ENCODE assay signal across 8 cellular contexts in the genomic region with DNA sequence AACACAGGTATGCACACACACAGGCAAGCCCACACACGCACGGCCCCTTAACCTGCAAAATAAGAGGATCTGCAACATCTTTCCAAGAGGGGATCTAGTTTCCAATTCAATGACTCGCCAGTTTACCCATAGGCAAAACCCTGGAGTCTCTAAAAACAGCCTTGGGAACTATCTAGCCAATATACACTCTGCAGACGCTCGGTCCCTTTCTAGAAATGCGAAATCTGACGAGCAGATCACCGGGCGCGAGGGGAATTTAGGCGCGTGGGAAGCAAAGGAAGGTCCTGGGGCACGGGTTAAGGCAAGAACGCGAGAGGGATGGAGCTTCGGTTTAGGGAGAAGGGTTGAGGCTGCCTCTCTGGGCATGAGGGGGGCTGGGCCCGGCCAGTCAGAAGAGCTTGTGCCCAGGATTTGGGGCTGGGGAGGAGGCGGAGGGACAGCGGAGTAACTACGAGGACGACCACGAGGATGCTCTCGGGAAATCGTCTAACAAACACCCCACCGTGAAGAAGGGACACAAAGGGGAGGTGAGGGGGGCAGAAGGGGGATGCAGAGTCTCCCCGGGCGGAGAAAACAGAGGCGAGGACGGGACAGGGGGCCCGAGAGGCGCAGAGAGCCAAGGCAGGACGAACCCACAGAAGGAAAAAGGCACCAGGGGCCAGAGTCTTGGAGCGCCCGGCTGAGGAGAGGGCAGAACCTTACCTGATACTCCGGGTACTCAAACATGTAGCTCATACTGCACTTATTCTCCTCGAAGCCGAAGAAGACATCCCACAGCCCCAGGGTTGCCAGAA. TPM values are rescaled to one million over a fixed set of nuclear protein-coding genes. Genes with fewer than 3 reads are reported as not detected.
DNase-seq lines count a peak whose midpoint lies in the region; ATAC-seq and TF ChIP-seq lines count a peak whose summit lies in the region.

No MANE protein-coding gene starts in this region.

- H3K4me3 Mint-ChIP-seq in IgD-negative memory B cell: peak overlapping the region; percentile 95 to 96 (median 96)

- H3K36me3 ChIP-seq in kidney epithelial cell (ENCODE audit: control insufficient read depth, insufficient read depth, low read length): no peaks in the 10 kb centered on the region

- H3K36me3 Mint-ChIP-seq in IgD-negative memory B cell: no peaks in the 10 kb centered on the region

- DNase-seq in G401 (ENCODE audit: low spot score) (peak; percentile 71), SW480 (ENCODE audit: low spot score) (peak; percentile 54), kidney epithelial cell (ENCODE audit: low read depth) (no peak), posterior vena cava (ENCODE audit: low spot score) (no peak)
- peak; percentile 7 for DNase-seq in central memory CD4-positive, alpha-beta T cell
- DNase-seq in stimulated activated CD4-positive, alpha-beta T cell treated with anti-CD3 and anti-CD28 coated beads, Interleukin-15, amount 100 ng/mL, for 24 hours: peak; percentile 49

- TF ChIP-seq CTCF in kidney epithelial cell (IDR thresholded peaks at IDR 0.05; ENCODE audit: insufficient read depth, low read length, poor library complexity, severe bottlenecking): no peak

- peak; percentile 35 for ATAC-seq in GM21723 (IDR thresholded peaks at IDR 0.05; ENCODE audit: unreplicated experiment)

- no peaks in the 10 kb centered on the region for H3K27me3 ChIP-seq in kidney epithelial cell (ENCODE audit: control insufficient read depth, insufficient read depth, low read length)

- H3K4me1 Mint-ChIP-seq in IgD-negative memory B cell: peaks cover 11 to 14% (median 12%) of the 10 kb centered on the region in 3 donors

- in situ Hi-C loops in G401 (cut with HindIII; ENCODE audit: low sequenced_read_pairs): no loop called here

- intact Hi-C loops in posterior vena cava (cut with DNase I): no loop called here

- H3K27me3 Mint-ChIP-seq in IgD-negative memory B cell: no peaks in the 10 kb centered on the region

- peak overlapping the region; percentile 98 for H3K4me3 ChIP-seq in kidney epithelial cell (ENCODE audit: low read depth, low read length)

- peak overlapping the region; percentile 33 to 92 (median 72) for H3K27ac Mint-ChIP-seq in IgD-negative memory B cell

- no peaks in the 10 kb centered on the region for H3K9me3 Mint-ChIP-seq in IgD-negative memory B cell

RNA-seq across cellular contexts. Expression of gene PGAP1, which starts 0.5 kb away (rescaled TPM):
- 1.9 and 3.1 TPM in 2 replicates for total RNA-seq in G401 (2014; rRNA removed; shearing (Covaris generic))
- 0.56 TPM for polyA plus RNA-seq in IgD-negative memory B cell
- total RNA-seq in kidney epithelial cell: 3.8 and 5.3 TPM in 2 replicates
- 10 to 100 TPM; 14.4 to 15.7 TPM for total RNA-seq in posterior vena cava

Comparison
In these comparisons a context has a peak if more than half of its experiments do, and no peak if none do; other contexts are left out.
1. DNase-seq: peak in G401 (single experiment), SW480 (single experiment), central memory CD4-positive, alpha-beta T cell (single experiment) and stimulated activated CD4-positive, alpha-beta T cell treated with anti-CD3 and anti-CD28 coated beads, Interleukin-15, amount 100 ng/mL, for 24 hours (single experiment); none in kidney epithelial cell (single experiment) and posterior vena cava (single experiment).